23 cellular contexts compared by ENCODE assay signal in the genomic region with DNA sequence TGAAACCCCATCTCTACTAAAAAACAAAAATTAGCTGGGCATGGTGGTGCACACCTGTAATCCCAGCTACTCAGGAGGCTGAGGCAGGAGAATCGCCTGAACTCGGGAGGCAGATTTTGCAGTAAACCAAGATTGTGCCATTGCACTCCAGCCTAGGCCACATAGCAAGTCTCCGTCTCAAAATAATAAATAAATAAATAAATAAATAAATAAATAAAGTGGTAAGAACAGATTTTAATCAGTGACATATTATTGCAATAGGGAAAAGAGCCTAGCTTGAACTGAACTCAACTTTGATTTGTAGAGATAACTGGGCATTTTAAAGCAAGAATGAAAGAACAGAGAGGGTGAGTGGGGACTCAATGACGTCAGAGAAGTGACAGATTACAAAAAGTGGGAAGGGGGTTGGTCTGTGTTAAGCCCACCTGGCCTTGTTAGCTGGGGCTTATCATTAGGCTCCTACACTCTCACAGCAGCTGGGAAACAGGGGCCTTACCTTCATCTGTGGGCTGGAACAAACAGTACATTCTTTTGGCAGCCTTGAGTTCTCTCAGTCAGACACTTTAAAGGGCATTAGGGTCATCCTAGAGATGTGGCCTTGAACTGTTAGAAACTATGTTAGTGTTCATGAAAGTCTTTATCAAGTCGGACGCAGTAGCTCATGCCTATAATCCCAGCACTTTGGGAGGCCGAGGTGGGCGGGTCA.
"Had no signal": no experiment of that assay in that cellular context is flagged by ENCODE, and none has a peak within 500 bp of the region (broad histone marks: within the 10 kb centered on the region; RNA-seq: fewer than 3 reads in every experiment).

No MANE protein-coding gene starts in this region.

- H3K4me1 ChIP-seq: colonic mucosa, pancreas, tibial nerve, uterus had no signal

- H3K36me3 ChIP-seq: colonic mucosa, gastrocnemius medialis, pancreas, thoracic aorta, tibial nerve, upper lobe of left lung, uterus had no signal

- H3K4me3 ChIP-seq: colonic mucosa, gastrocnemius medialis, lung, pancreas, thoracic aorta, tibial nerve, upper lobe of left lung, uterus had no signal

- H3K27me3 ChIP-seq: colonic mucosa, gastrocnemius medialis, pancreas, tibial nerve, upper lobe of left lung, uterus had no signal

- H3K9me3 ChIP-seq: colonic mucosa, gastrocnemius medialis, pancreas, thoracic aorta, tibial nerve, upper lobe of left lung, uterus had no signal

- H3K27ac ChIP-seq: colonic mucosa, epithelial cell of prostate, gastrocnemius medialis, pancreas, thoracic aorta, tibial nerve, upper lobe of left lung, uterus had no signal

- ATAC-seq: esophagus mucosa; gastrocnemius medialis; natural killer cell treated with Interleukin-12 subunit alpha and Interleukin-12 subunit beta and Interleukin-15 and Interleukin-18, amount 100 ng/mL, for 72 hours; pancreas; sciatic nerve; stimulated activated memory B cell treated with anti-CD40 and anti-IgM and Interleukin-4, amounts not matched to agents 10 μg/mL and 1 μg/mL and 100 μg/mL, for 72 hours; stimulated activated naive CD8-positive, alpha-beta T cell treated with anti-CD3 and anti-CD28 coated beads, Interleukin-15, Interleukin-2, amounts not matched to agents 100 U/mL and 50 U/mL, for 24 hours had no signal

- DNase-seq: colonic mucosa; effector CD8-positive, alpha-beta T cell; endodermal cell; foreskin fibroblast; gastrocnemius medialis; head of caudate nucleus; occipital lobe; pancreas; stimulated activated CD4-positive, alpha-beta T cell treated with anti-CD3 and anti-CD28 coated beads, Interleukin-2, amount 100 ng/mL, for 24 hours; stimulated activated CD4-positive, alpha-beta T cell treated with anti-CD3 and anti-CD28 coated beads, Interleukin-4, amount 100 ng/mL, for 24 hours; stimulated activated naive CD8-positive, alpha-beta T cell treated with anti-CD3 and anti-CD28 coated beads, Interleukin-15, Interleukin-2, amounts not matched to agents 100 U/mL and 50 U/mL, for 24 hours; substantia nigra; upper lobe of left lung; uterus had no signal

- FAIRE-seq: keratinocyte, pancreas had no signal
